8 cellular contexts compared by ENCODE assay signal in genomic region chr11:25981998-25982397, GRCh38.
A peak's percentile ranks its signal among the peaks of the same experiment; 100 is the strongest.
DNase-seq lines count a peak whose midpoint lies in the region; ATAC-seq and TF ChIP-seq lines count a peak whose summit lies in the region.

No MANE protein-coding gene starts in this region.

- H3K4me2 ChIP-seq in OCI-LY3 (ENCODE audit: low read length) (peak overlapping the region; percentile 84), neural progenitor cell (no peak overlapping the region)

- H3K9me3 Mint-ChIP-seq in neural progenitor cell: no peaks in the 10 kb centered on the region

- H3K9me3 ChIP-seq in OCI-LY3 (ENCODE audit: insufficient read depth, low read length): no peaks in the 10 kb centered on the region
- no peaks in the 10 kb centered on the region for H3K9me3 ChIP-seq in esophagus squamous epithelium
- H3K9me3 ChIP-seq in neural progenitor cell (ENCODE audit: low read depth): no peaks in the 10 kb centered on the region

- H3K4me3 Mint-ChIP-seq in neural progenitor cell: no peak overlapping the region

- ATAC-seq in GM19395 (IDR thresholded peaks at IDR 0.05; ENCODE audit: unreplicated experiment): peak; percentile 96
- peak; percentile 87 for ATAC-seq in HG03280 (IDR thresholded peaks at IDR 0.05; ENCODE audit: unreplicated experiment)

- peak overlapping the region; percentile 66 for H3K9ac ChIP-seq in OCI-LY3 (ENCODE audit: low read length)
- no peak overlapping the region for H3K9ac ChIP-seq in neural progenitor cell

- H3K4me3 ChIP-seq in OCI-LY3 (ENCODE audit: low read length) (peak overlapping the region; percentile 73), esophagus squamous epithelium (no peak overlapping the region), neural progenitor cell (no peak overlapping the region)

- intact Hi-C loops in esophagus squamous epithelium (cut with DNase I): loop anchor here (5.0 kb wide), 1 partner anchor 295 kb away; no protein-coding TSS in a partner anchor

- peak overlapping the region; percentile 44 for H3K27ac ChIP-seq in OCI-LY3 (ENCODE audit: low read length)
- no peak overlapping the region for H3K27ac ChIP-seq in esophagus squamous epithelium
- no peak overlapping the region for H3K27ac ChIP-seq in neural progenitor cell

- 2 to 9% methylated on average over 4 of the region's 4 CpGs for WGBS in esophagus squamous epithelium, 2 donors

- H3K4me1 ChIP-seq in OCI-LY3 (ENCODE audit: low read length) (peaks cover 39% of the 10 kb centered on the region), esophagus squamous epithelium (no peaks in the 10 kb centered on the region), neural progenitor cell (no peaks in the 10 kb centered on the region)

- H2AFZ ChIP-seq in OCI-LY3 (ENCODE audit: low read depth, low read length) (peak overlapping the region; percentile 88), neural progenitor cell (replicated peaks) (no peak overlapping the region)

- H3K4me1 Mint-ChIP-seq in neural progenitor cell: no peaks in the 10 kb centered on the region

- H3K79me2 ChIP-seq in OCI-LY3 (ENCODE audit: low read length) (no peaks in the 10 kb centered on the region), neural progenitor cell (ENCODE audit: low read depth) (no peaks in the 10 kb centered on the region)

- H3K27me3 ChIP-seq in OCI-LY3 (ENCODE audit: low read depth, low read length): no peaks in the 10 kb centered on the region
- H3K27me3 ChIP-seq in esophagus squamous epithelium: no peaks in the 10 kb centered on the region
- no peaks in the 10 kb centered on the region for H3K27me3 ChIP-seq in neural progenitor cell

- H3K27me3 Mint-ChIP-seq in neural progenitor cell (ENCODE audit: insufficient read depth, low read depth): no peaks in the 10 kb centered on the region

- H3K27ac Mint-ChIP-seq in neural progenitor cell: no peak overlapping the region

- TF ChIP-seq CTCF in OCI-LY3 (IDR thresholded peaks at IDR 0.05; ENCODE audit: low read depth, low read length) (peak; percentile 76), esophagus squamous epithelium (IDR thresholded peaks at IDR 0.05) (peak in 5 of 6 experiments; percentile 22 to 56 (median 35)), neural progenitor cell (IDR thresholded peaks at IDR 0.05) (peak; percentile 76)

- H4K20me1 ChIP-seq in OCI-LY3 (ENCODE audit: insufficient read depth, low read length) (no peaks in the 10 kb centered on the region), neural progenitor cell (ENCODE audit: low read depth) (no peaks in the 10 kb centered on the region)

- H3K36me3 Mint-ChIP-seq in neural progenitor cell: no peaks in the 10 kb centered on the region

- DNase-seq in DMS114 treated with DMSO at 0.1 percent for 48 hours (lab: John Stamatoyannopoulos, UW; ENCODE audit: unreplicated experiment) (peak; percentile 3), esophagus squamous epithelium (lab: John Stamatoyannopoulos, UW) (no peak), neural progenitor cell (ENCODE audit: low spot score) (peak; percentile 65), OCI-M2 (lab: John Stamatoyannopoulos, UW; ENCODE audit: unreplicated experiment) (no peak)
- no peak for DNase-seq in activated CD4-positive, CD25-positive, alpha-beta regulatory T cell (lab: John Stamatoyannopoulos, UW)

- H3F3A ChIP-seq in neural progenitor cell (ENCODE audit: low read depth): no peaks in the 10 kb centered on the region

- H3K36me3 ChIP-seq in OCI-LY3 (replicated peaks; ENCODE audit: low read depth, low read length) (no peaks in the 10 kb centered on the region), esophagus squamous epithelium (no peaks in the 10 kb centered on the region), neural progenitor cell (no peaks in the 10 kb centered on the region)

- no peak for TF ChIP-seq POLR2A in esophagus squamous epithelium (IDR thresholded peaks at IDR 0.05)

Comparison
In these comparisons a context has a peak if more than half of its experiments do, and no peak if none do; other contexts are left out.
1. DNase-seq: peak in DMS114 treated with DMSO at 0.1 percent for 48 hours (single experiment) and neural progenitor cell (single experiment); none in esophagus squamous epithelium (single experiment), activated CD4-positive, CD25-positive, alpha-beta regulatory T cell (0 of 4) and OCI-M2 (single experiment).
2. Peak in every context shown above with its lines, with median percentiles within 50 percentile points of each other: CTCF ChIP-seq.